Comparison of ENCODE assay signal across 8 cellular contexts in the genomic region with DNA sequence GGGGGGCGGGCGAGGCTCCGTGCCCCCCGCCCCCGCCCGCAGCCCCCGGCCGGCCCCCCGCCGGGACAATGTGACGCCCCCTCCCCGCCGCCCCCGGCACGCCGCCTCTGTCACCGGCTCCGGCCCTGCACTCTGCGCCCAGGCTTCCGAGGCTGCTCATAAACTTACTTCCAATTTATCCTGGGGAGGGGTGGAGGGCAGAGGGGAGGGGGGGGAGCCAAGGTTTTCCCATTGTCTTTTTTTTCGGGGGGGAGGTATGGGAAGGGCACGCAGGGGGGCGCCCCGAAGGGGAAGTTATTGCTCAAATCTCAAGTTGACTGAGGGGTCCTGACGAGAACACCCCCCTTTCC. TPM values are rescaled to one million over a fixed set of nuclear protein-coding genes. Genes with fewer than 3 reads are reported as not detected.
DNase-seq lines count a peak whose midpoint lies in the region; ATAC-seq lines count a peak whose summit lies in the region.

No MANE protein-coding gene starts in this region.

- H3K27ac ChIP-seq in ACC112 (ENCODE audit: low read depth, low read length) (peak overlapping the region; percentile 65), right cardiac atrium (ENCODE audit: low read length) (peak overlapping the region; percentile 100), skin epidermis (peak overlapping the region; percentile 70 to 97 (median 91))

- no peak overlapping the region for H2AFZ ChIP-seq in ACC112 (ENCODE audit: low read length, unreplicated experiment)

- peak overlapping the region; percentile 89 for H3K4me3 Mint-ChIP-seq in activated T-helper 2 cell treated with anti-CD3 and anti-CD28 coated beads, Interferon-gamma antibody, Interleukin-2, Interleukin-4, amounts not matched to agents 10 μg/mL and 5 μg/mL and 100 μg/mL, durations not matched to agents 14 hours and 24 hours and 36 hours (ENCODE audit: low read depth)

- H3K4me1 Mint-ChIP-seq in activated T-helper 2 cell treated with anti-CD3 and anti-CD28 coated beads, Interferon-gamma antibody, Interleukin-2, Interleukin-4, amounts not matched to agents 10 μg/mL and 5 μg/mL and 100 μg/mL, durations not matched to agents 14 hours and 24 hours and 36 hours (ENCODE audit: low read depth): peaks cover 42% of the 10 kb centered on the region

- no peaks in the 10 kb centered on the region for H3K27me3 Mint-ChIP-seq in activated T-helper 2 cell treated with anti-CD3 and anti-CD28 coated beads, Interferon-gamma antibody, Interleukin-2, Interleukin-4, amounts not matched to agents 10 μg/mL and 5 μg/mL and 100 μg/mL, durations not matched to agents 14 hours and 24 hours and 36 hours (ENCODE audit: low read depth)

- peaks cover 4% of the 10 kb centered on the region for H3K36me3 Mint-ChIP-seq in activated T-helper 2 cell treated with anti-CD3 and anti-CD28 coated beads, Interferon-gamma antibody, Interleukin-2, Interleukin-4, amounts not matched to agents 10 μg/mL and 5 μg/mL and 100 μg/mL, durations not matched to agents 14 hours and 24 hours and 36 hours (ENCODE audit: low read depth)

- H3K4me3 ChIP-seq in ACC112 (ENCODE audit: low read depth, low read length) (peak overlapping the region; percentile 96), right cardiac atrium (ENCODE audit: low read length) (peak overlapping the region; percentile 99), skin epidermis (peak overlapping the region; percentile 62 to 95 (median 91))
- H3K4me3 ChIP-seq in Jurkat, Clone E6-1 (ENCODE audit: low read length): peak overlapping the region; percentile 75

- no peak for DNase-seq in Jurkat, Clone E6-1 (ENCODE audit: low read depth, low spot score)
- no peak for DNase-seq in activated T-helper 2 cell treated with anti-CD3 and anti-CD28 coated beads, Interferon-gamma antibody, Interleukin-2, Interleukin-4, amounts not matched to agents 10 μg/mL and 5 μg/mL and 100 μg/mL, durations not matched to agents 14 hours and 24 hours and 36 hours (ENCODE audit: low spot score)
- peak; percentile 27 to 76 (median 65) for DNase-seq in right cardiac atrium

- no peaks in the 10 kb centered on the region for H3K9me3 Mint-ChIP-seq in activated T-helper 2 cell treated with anti-CD3 and anti-CD28 coated beads, Interferon-gamma antibody, Interleukin-2, Interleukin-4, amounts not matched to agents 10 μg/mL and 5 μg/mL and 100 μg/mL, durations not matched to agents 14 hours and 24 hours and 36 hours

- no peaks in the 10 kb centered on the region for H3K36me3 ChIP-seq in ACC112 (ENCODE audit: insufficient read depth, low read length)

- H3K9me3 ChIP-seq in right cardiac atrium (ENCODE audit: control insufficient read depth, low read length): no peaks in the 10 kb centered on the region

- H3K27ac Mint-ChIP-seq in activated T-helper 2 cell treated with anti-CD3 and anti-CD28 coated beads, Interferon-gamma antibody, Interleukin-2, Interleukin-4, amounts not matched to agents 10 μg/mL and 5 μg/mL and 100 μg/mL, durations not matched to agents 14 hours and 24 hours and 36 hours: peak overlapping the region; percentile 90

- ATAC-seq in right cardiac atrium (peak; percentile 6 to 42), HG03039 (IDR thresholded peaks at IDR 0.05; ENCODE audit: unreplicated experiment) (no peak), GM18868 (IDR thresholded peaks at IDR 0.05; ENCODE audit: unreplicated experiment) (no peak), GM21423 (IDR thresholded peaks at IDR 0.05; ENCODE audit: unreplicated experiment) (no peak)

- intact Hi-C loops in activated T-helper 2 cell treated with anti-CD3 and anti-CD28 coated beads, Interferon-gamma antibody, Interleukin-2, Interleukin-4, amounts not matched to agents 10 μg/mL and 5 μg/mL and 100 μg/mL, durations not matched to agents 14 hours and 24 hours and 36 hours (cut with micrococcal nuclease): loop anchor here (5.0 to 10.0 kb wide), 5 partner anchors 117 to 1523 kb away; a partner anchor contains a TSS
- intact Hi-C loops in right cardiac atrium (cut with DNase I): loop anchor here in 3 of 4 donors (2.0 to 10.0 kb wide), 3 partner anchors 118 to 194 kb away; no protein-coding TSS in a partner anchor

- H3K4me1 ChIP-seq in ACC112 (ENCODE audit: control insufficient read depth, insufficient read depth, low read length, unreplicated experiment) (peaks cover 32% of the 10 kb centered on the region), right cardiac atrium (ENCODE audit: control insufficient read depth, insufficient read depth, low read length) (no peaks in the 10 kb centered on the region)

- H3K27me3 ChIP-seq in ACC112 (ENCODE audit: insufficient read depth, low read length) (no peaks in the 10 kb centered on the region), right cardiac atrium (ENCODE audit: control insufficient read depth, insufficient read depth) (no peaks in the 10 kb centered on the region)

- 2% methylated on average over 25 of the region's 25 CpGs for WGBS in right cardiac atrium

- H3K79me2 ChIP-seq in ACC112 (ENCODE audit: control insufficient read depth, insufficient read depth, low read length, unreplicated experiment): peaks cover 45% of the 10 kb centered on the region

RNA-seq across cellular contexts. Expression of a gene that starts 0.9 kb away (rescaled TPM):
- 17.8 TPM for polyA plus RNA-seq in Jurkat, Clone E6-1 (2012; ENCODE audit: insufficient read depth, insufficient read length)
- total RNA-seq in activated T-helper 2 cell treated with anti-CD3 and anti-CD28 coated beads, Interferon-gamma antibody, Interleukin-2, Interleukin-4, amounts not matched to agents 10 μg/mL and 5 μg/mL and 100 μg/mL, durations not matched to agents 14 hours and 24 hours and 36 hours: 35.7 and 38.3 TPM in 2 replicates
- 10 to 100 TPM; 50.5 to 57.3 (median 52.2) TPM for total RNA-seq in right cardiac atrium
- polyA plus RNA-seq in right cardiac atrium: 23.6 TPM

Comparison
In these comparisons a context has a peak if more than half of its experiments do, and no peak if none do; other contexts are left out.
1. DNase-seq: peak in right cardiac atrium (3 of 3); none in Jurkat, Clone E6-1 (single experiment) and activated T-helper 2 cell treated with anti-CD3 and anti-CD28 coated beads, Interferon-gamma antibody, Interleukin-2, Interleukin-4, amounts not matched to agents 10 μg/mL and 5 μg/mL and 100 μg/mL, durations not matched to agents 14 hours and 24 hours and 36 hours (single experiment).
2. ATAC-seq: peak in right cardiac atrium (2 of 2); none in HG03039 (single experiment), GM18868 (single experiment) and GM21423 (single experiment).
3. Peak in every context shown above with its lines, with median percentiles within 50 percentile points of each other: H3K27ac ChIP-seq and H3K4me3 ChIP-seq.